ENCODE assay signal across 8 cellular contexts in genomic region chr12:95815635-95816212, GRCh38. TPM values are rescaled to one million over a fixed set of nuclear protein-coding genes. Genes with fewer than 3 reads are reported as not detected.
DNase-seq lines count a peak whose midpoint lies in the region; ATAC-seq, FAIRE-seq and TF ChIP-seq lines count a peak whose summit lies in the region.

No MANE protein-coding gene starts in this region.

- H4K20me1 ChIP-seq in KMS-11 (ENCODE audit: insufficient read depth) = no peaks in the 10 kb centered on the region

- 51 to 58% (median 51%) methylated on average over 5 of the region's 5 CpGs for WGBS in small intestine, 3 donors

- no peak overlapping the region for H2AFZ ChIP-seq in KMS-11 (ENCODE audit: low read depth)

- TF ChIP-seq CTCF in KMS-11 (conservative IDR thresholded peaks at IDR 0.05; ENCODE audit: low read depth, low read length) = peak; percentile 62
- TF ChIP-seq CTCF in RWPE2 (IDR thresholded peaks at IDR 0.05; ENCODE audit: poor library complexity, severe bottlenecking) = peak; percentile 88
- TF ChIP-seq CTCF in fibroblast of villous mesenchyme (IDR thresholded peaks at IDR 0.05; ENCODE audit: insufficient read depth, low read depth, low read length) = peak; percentile 68

- no peaks in the 10 kb centered on the region for H3K36me3 ChIP-seq in KMS-11 (ENCODE audit: insufficient read depth)
- H3K36me3 ChIP-seq in RWPE2 (ENCODE audit: low read depth) = no peaks in the 10 kb centered on the region
- H3K36me3 ChIP-seq in small intestine (ENCODE audit: control insufficient read depth in 2 of 2, insufficient read depth in 2 of 2, low read length in 2 of 2) = no peaks in the 10 kb centered on the region

- ATAC-seq in RWPE2 (ENCODE audit: low read depth) (peak; percentile 59; the same call in 1 of the 3 replicates), GM18520 (IDR thresholded peaks at IDR 0.05; ENCODE audit: unreplicated experiment) (no peak), HG03469 (IDR thresholded peaks at IDR 0.05; ENCODE audit: unreplicated experiment) (no peak)

- DNase-seq in COLO829 (ENCODE audit: low spot score) = peak; percentile 44
- no peak for DNase-seq in RWPE2 (ENCODE audit: low spot score)
- DNase-seq in fibroblast of villous mesenchyme (ENCODE audit: low read depth) = peak; percentile 46
- peak; percentile 43 for DNase-seq in small intestine
- no peak for DNase-seq in activated effector memory CD4-positive, alpha-beta T cell treated with anti-CD3 and anti-CD28 coated beads, Interleukin-2, amount 50 U/mL, for 16 hours

- peak; percentile 87 for FAIRE-seq in small intestine (lab: Jason Lieb, UNC)

- no peak overlapping the region for H3K27ac ChIP-seq in KMS-11
- no peak overlapping the region for H3K27ac ChIP-seq in RWPE2 (ENCODE audit: poor library complexity, severe bottlenecking)
- H3K27ac ChIP-seq in small intestine (ENCODE audit: low read depth in 1 of 2, low read length in 1 of 2) = no peak overlapping the region

- no peak overlapping the region for H3K9ac ChIP-seq in KMS-11

- H3K9me3 ChIP-seq in RWPE2 (ENCODE audit: severe bottlenecking) = no peaks in the 10 kb centered on the region
- H3K9me3 ChIP-seq in small intestine (ENCODE audit: control insufficient read depth, low read depth) = no peaks in the 10 kb centered on the region

- H3K4me3 ChIP-seq in KMS-11 (IDR thresholded peaks at IDR 0.05; ENCODE audit: insufficient read depth, low read depth, low read length) (no peak overlapping the region), RWPE2 (ENCODE audit: severe bottlenecking) (no peak overlapping the region), fibroblast of villous mesenchyme (ENCODE audit: low read depth, low read length) (no peak overlapping the region), small intestine (ENCODE audit: low read depth in 1 of 2, low read length in 2 of 2) (no peak overlapping the region)

- H3K4me2 ChIP-seq in KMS-11 = no peak overlapping the region

- H3K4me1 ChIP-seq in KMS-11 (ENCODE audit: low read depth, poor library complexity, severe bottlenecking) = no peaks in the 10 kb centered on the region
- no peaks in the 10 kb centered on the region for H3K4me1 ChIP-seq in RWPE2 (ENCODE audit: insufficient read depth, poor library complexity, severe bottlenecking)
- no peaks in the 10 kb centered on the region for H3K4me1 ChIP-seq in small intestine (ENCODE audit: control insufficient read depth in 2 of 2, insufficient read depth in 1 of 2, low read depth in 1 of 2, low read length in 1 of 2)

- H3K79me2 ChIP-seq in KMS-11 (ENCODE audit: insufficient read depth, low read depth) = no peaks in the 10 kb centered on the region

- H3K27me3 ChIP-seq in KMS-11 (ENCODE audit: insufficient read depth, low read depth) = no peaks in the 10 kb centered on the region
- no peaks in the 10 kb centered on the region for H3K27me3 ChIP-seq in RWPE2 (ENCODE audit: insufficient read depth, poor library complexity, severe bottlenecking)
- no peaks in the 10 kb centered on the region for H3K27me3 ChIP-seq in small intestine (ENCODE audit: control insufficient read depth in 2 of 2, insufficient read depth in 2 of 2, low read length in 2 of 2)

RNA-seq across cellular contexts. Expression of gene NTN4, which starts 25.2 kb away (rescaled TPM):
- 51.9 and 135 TPM in 2 replicates for total RNA-seq in fibroblast of villous mesenchyme
- polyA plus RNA-seq in small intestine = 10 to 100 TPM in 1 of 3 donors, 1 to 10 TPM in 2; 1.6 to 17.9 (median 1.6) TPM

RNA-seq across cellular contexts. Expression of gene SNRPF, which starts 43.0 kb away (rescaled TPM):
- total RNA-seq in fibroblast of villous mesenchyme = 7.7 and 13.4 TPM in 2 replicates
- polyA plus RNA-seq in small intestine = 10 to 100 TPM; 18.9 to 61.9 (median 24.6) TPM

Comparison
In these comparisons a context has a peak if more than half of its experiments do, and no peak if none do; other contexts are left out.
1. DNase-seq: peak in COLO829 (single experiment), fibroblast of villous mesenchyme (single experiment) and small intestine (single experiment); none in RWPE2 (single experiment) and activated effector memory CD4-positive, alpha-beta T cell treated with anti-CD3 and anti-CD28 coated beads, Interleukin-2, amount 50 U/mL, for 16 hours (single experiment).
2. Peak in every context shown above with its lines, with median percentiles within 50 percentile points of each other: CTCF ChIP-seq.